In the genomic region with DNA sequence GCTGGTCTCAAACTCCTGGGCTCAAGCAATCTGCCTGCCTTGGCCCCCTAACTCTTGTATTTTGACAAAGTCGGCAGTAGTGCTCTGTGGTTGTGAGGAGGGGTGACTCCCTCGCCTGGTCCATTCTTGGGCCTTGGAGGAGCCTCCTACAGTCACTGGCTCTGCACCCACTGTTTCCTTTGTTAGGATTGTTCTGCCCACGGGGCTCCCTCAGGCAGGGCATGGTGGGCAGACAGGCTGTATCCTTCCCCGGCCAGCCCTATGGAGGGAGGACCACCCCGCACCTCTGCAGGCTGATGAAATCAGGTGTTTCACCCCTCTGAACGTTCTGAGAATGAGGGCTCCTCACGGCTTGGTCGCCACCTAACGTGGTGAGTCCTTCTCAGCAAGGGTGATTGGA, we compare ENCODE assay signal across 18 cellular contexts. TPM values are rescaled to one million over a fixed set of nuclear protein-coding genes. Genes with fewer than 3 reads are reported as not detected.
DNase-seq lines count a peak whose midpoint lies in the region; ATAC-seq and TF ChIP-seq lines count a peak whose summit lies in the region.
"Had no signal": no experiment of that assay in that cellular context is flagged by ENCODE, and none has a peak within 500 bp of the region (broad histone marks: within the 10 kb centered on the region; RNA-seq: fewer than 3 reads in every experiment).

No MANE protein-coding gene starts in this region.

- peak overlapping the region; percentile 50 for H3K4me3 Mint-ChIP-seq in natural killer cell treated with Interleukin-12 subunit alpha and Interleukin-12 subunit beta and Interleukin-15 and Interleukin-18, amount 100 ng/mL, for 72 hours

- H3K9ac ChIP-seq in SK-N-SH (no peak overlapping the region), KMS-11 (no peak overlapping the region)

- H3K27ac ChIP-seq in SK-N-SH (ENCODE audit: low read depth in 2 of 2, low read length in 1 of 2), result no peak overlapping the region
- H3K27ac ChIP-seq in KMS-11, result no peak overlapping the region
- no peak overlapping the region for H3K27ac ChIP-seq in PC-9

- H3K79me2 ChIP-seq in SK-N-SH (ENCODE audit: insufficient read depth) (no peaks in the 10 kb centered on the region), KMS-11 (ENCODE audit: insufficient read depth, low read depth) (no peaks in the 10 kb centered on the region), PC-9 (ENCODE audit: low read depth) (no peaks in the 10 kb centered on the region)

- H3K27me3 ChIP-seq in SK-N-SH (ENCODE audit: insufficient read depth), result peaks cover 51% of the 10 kb centered on the region; the same call in 1 of the 2 replicates
- H3K27me3 ChIP-seq in KMS-11 (ENCODE audit: insufficient read depth, low read depth), result no peaks in the 10 kb centered on the region; the same call in 1 of the 2 replicates
- H3K27me3 ChIP-seq in PC-9 (ENCODE audit: insufficient read depth, low read depth), result peaks cover 27% of the 10 kb centered on the region

- ATAC-seq in SK-N-SH treated with all-trans-retinoic acid at 6 μM for 48 hours (peak; percentile 28; the same call in 1 of the 3 replicates), HG03432 (IDR thresholded peaks at IDR 0.05; ENCODE audit: unreplicated experiment) (no peak)
- ATAC-seq in natural killer cell treated with Interleukin-12 subunit alpha and Interleukin-12 subunit beta and Interleukin-15 and Interleukin-18, amount 100 ng/mL, for 72 hours, result peak; percentile 57 to 58

- CTCF ChIA-PET in SK-N-SH (lab: Yijun Ruan, JAX), result no interaction called here
- CTCF ChIA-PET in PC-9 (lab: Charles Lee), result no interaction called here

- H3K4me1 ChIP-seq in SK-N-SH (ENCODE audit: control insufficient read depth in 1 of 2, insufficient read depth in 2 of 2, low read depth in 1 of 2, low read length in 1 of 2) (no peaks in the 10 kb centered on the region), KMS-11 (ENCODE audit: low read depth, poor library complexity, severe bottlenecking) (peaks cover 5% of the 10 kb centered on the region), PC-9 (replicated peaks; ENCODE audit: insufficient read depth) (no peaks in the 10 kb centered on the region)

- H3K9me2 ChIP-seq in SK-N-SH (no peaks in the 10 kb centered on the region), PC-9 (ENCODE audit: insufficient read depth) (no peaks in the 10 kb centered on the region)

- H3K36me3 Mint-ChIP-seq in natural killer cell treated with Interleukin-12 subunit alpha and Interleukin-12 subunit beta and Interleukin-15 and Interleukin-18, amount 100 ng/mL, for 72 hours, result no peaks in the 10 kb centered on the region

- H3K36me3 ChIP-seq in SK-N-SH (replicated peaks in 1 of 2; ENCODE audit: control insufficient read depth in 1 of 2, insufficient read depth in 2 of 2, low read length in 1 of 2) (no peaks in the 10 kb centered on the region), KMS-11 (ENCODE audit: insufficient read depth) (no peaks in the 10 kb centered on the region), PC-9 (ENCODE audit: low read depth) (no peaks in the 10 kb centered on the region)

- no peak for TF ChIP-seq POLR2A in lower leg skin (IDR thresholded peaks at IDR 0.05)

- H3K27ac Mint-ChIP-seq in natural killer cell treated with Interleukin-12 subunit alpha and Interleukin-12 subunit beta and Interleukin-15 and Interleukin-18, amount 100 ng/mL, for 72 hours, result peak overlapping the region; percentile 46 to 82

- intact Hi-C loops in PC-9 (cut with micrococcal nuclease; ENCODE audit: unreplicated experiment), result loop anchor here (2.0 to 10.0 kb wide), 3 partner anchors 38 to 622 kb away; no protein-coding TSS in a partner anchor
- intact Hi-C loops in lower leg skin (cut with DNase I; ENCODE audit: low total_unique reads), result no loop called here

- H3F3A ChIP-seq in SK-N-SH (replicated peaks; ENCODE audit: insufficient read depth) (no peaks in the 10 kb centered on the region), PC-9 (ENCODE audit: insufficient read depth, low read depth) (no peaks in the 10 kb centered on the region)

- no peak for TF ChIP-seq RAD21 in SK-N-SH (IDR thresholded peaks at IDR 0.05; ENCODE audit: low read length)

- H3K9me3 Mint-ChIP-seq in natural killer cell treated with Interleukin-12 subunit alpha and Interleukin-12 subunit beta and Interleukin-15 and Interleukin-18, amount 100 ng/mL, for 72 hours, result no peaks in the 10 kb centered on the region

- no peak overlapping the region for H3K4me2 ChIP-seq in SK-N-SH
- peak overlapping the region; percentile 21; the same call in 1 of the 2 replicates for H3K4me2 ChIP-seq in KMS-11
- peak overlapping the region; percentile 54; the same call in 1 of the 2 replicates for H3K4me2 ChIP-seq in PC-9

- no peaks in the 10 kb centered on the region for H4K20me1 ChIP-seq in SK-N-SH (ENCODE audit: insufficient read depth)
- no peaks in the 10 kb centered on the region for H4K20me1 ChIP-seq in KMS-11 (ENCODE audit: insufficient read depth)
- H4K20me1 ChIP-seq in PC-9 (ENCODE audit: insufficient read depth), result no peaks in the 10 kb centered on the region; the same call in 1 of the 2 replicates

- no peak for TF ChIP-seq CTCF in SK-N-SH (IDR thresholded peaks at IDR 0.05)
- no peak for TF ChIP-seq CTCF in KMS-11 (conservative IDR thresholded peaks at IDR 0.05; ENCODE audit: low read depth, low read length)
- TF ChIP-seq CTCF in PC-9 (conservative IDR thresholded peaks at IDR 0.05), result no peak
- TF ChIP-seq CTCF in lower leg skin (IDR thresholded peaks at IDR 0.05), result no peak

- DNase-seq in SK-N-SH (no peak), PC-9 (no peak), lower leg skin (ENCODE audit: low spot score in 2 of 2) (no peak), cerebellum (ENCODE audit: low spot score) (no peak)
- DNase-seq in natural killer cell treated with Interleukin-12 subunit alpha and Interleukin-12 subunit beta and Interleukin-15 and Interleukin-18, amount 100 ng/mL, for 72 hours (ENCODE audit: low spot score), result no peak
- DNase-seq: 8988T, C1 segment of cervical spinal cord, H7, NCI-H1417 treated with DMSO at 0.1 percent for 48 hours, NCI-H1930, NCI-H2171, NCI-H446, SW 1271 had no signal

- no peak for TF ChIP-seq EP300 in SK-N-SH (IDR thresholded peaks at IDR 0.05; ENCODE audit: borderline replicate concordance in 1 of 2, low read depth in 1 of 2, low read length in 1 of 2)

- no peaks in the 10 kb centered on the region for H3K9me3 ChIP-seq in SK-N-SH
- H3K9me3 ChIP-seq in PC-9 (ENCODE audit: insufficient read depth, low read depth), result no peaks in the 10 kb centered on the region

- WGBS in SK-N-SH (ENCODE audit: low lambda C conversion rate), result 19% methylated on average over 9 of the region's 9 CpGs
- 79 to 84% methylated on average over 4 to 9 of the region's 9 CpGs for WGBS in lower leg skin, 2 donors

- H2AFZ ChIP-seq in SK-N-SH (ENCODE audit: low read depth) (no peak overlapping the region), KMS-11 (ENCODE audit: low read depth) (peak overlapping the region; percentile 47; the same call in 1 of the 2 replicates), PC-9 (no peak overlapping the region)

- BruUV-seq in PC-9 (replicated peaks; lab: Mats Ljungman, UMichigan), result no TSS peak

- H3K27me3 Mint-ChIP-seq in natural killer cell treated with Interleukin-12 subunit alpha and Interleukin-12 subunit beta and Interleukin-15 and Interleukin-18, amount 100 ng/mL, for 72 hours, result peaks cover 7 to 9% of the 10 kb centered on the region in 2 donors

- 0 out of 4 replicates have a peak overlapping the region, but pooled peaks of 1 of the 2 experiments have one; percentile 16 for H3K4me3 ChIP-seq in SK-N-SH (ENCODE audit: low read depth in 2 of 2, low read length in 1 of 2)
- no peak overlapping the region for H3K4me3 ChIP-seq in KMS-11 (IDR thresholded peaks at IDR 0.05; ENCODE audit: insufficient read depth, low read depth, low read length)
- H3K4me3 ChIP-seq in PC-9, result no peak overlapping the region
- H3K4me3 ChIP-seq in lower leg skin (ENCODE audit: low read depth, poor library complexity, severe bottlenecking), result no peak overlapping the region

- POLR2A ChIA-PET in SK-N-SH (lab: Yijun Ruan, JAX) (no interaction called here), PC-9 (lab: Charles Lee; ENCODE audit: unreplicated experiment) (no interaction called here)

- peaks cover 6 to 17% of the 10 kb centered on the region in 2 donors for H3K4me1 Mint-ChIP-seq in natural killer cell treated with Interleukin-12 subunit alpha and Interleukin-12 subunit beta and Interleukin-15 and Interleukin-18, amount 100 ng/mL, for 72 hours (ENCODE audit: low read depth in 2 of 2)

TF ChIP-seq in SK-N-SH treated with all-trans-retinoic acid at 6 μM for 48 hours, 23 proteins besides CTCF, POLR2A, EP300 and RAD21 (continues in another document):
- TF ChIP-seq RARB (CRISPR knock-in tag; IDR thresholded peaks at IDR 0.05), result no peak

TF ChIP-seq in SK-N-SH, 30 proteins besides CTCF, POLR2A, EP300 and RAD21 (continues in another document):
- TF ChIP-seq CHD2 (IDR thresholded peaks at IDR 0.05; ENCODE audit: low read length, partially characterized antibody), result no peak
- no peak for TF ChIP-seq MEF2A (IDR thresholded peaks at IDR 0.05; ENCODE audit: borderline replicate concordance, low read depth)

RNA-seq across cellular contexts. Expression of gene FCAR, which starts 9.2 kb away (rescaled TPM):
- not detected in 2 replicates for polyA plus RNA-seq in SK-N-SH (2012; rRNA removed)
- polyA plus RNA-seq in SK-N-SH (2012; cell fraction: cytosol; rRNA removed), result not detected in 2 replicates
- not detected in 2 replicates for polyA plus RNA-seq in SK-N-SH (2012; cell fraction: nucleus; rRNA removed)
- total RNA-seq in PC-9 (2021) (not detected in 2 replicates), lower leg skin (1 to 10 TPM in 1 of 4 donors, not detected in 3; 1.1 TPM), cerebellum (0.54 TPM)
- total RNA-seq in natural killer cell treated with Interleukin-12 subunit alpha and Interleukin-12 subunit beta and Interleukin-15 and Interleukin-18, amount 100 ng/mL, for 72 hours, result not detected
- total RNA-seq: H7, HT-29, LHCN-M2 had no signal

RNA-seq across cellular contexts. Expression of gene NCR1, which starts 22.7 kb away (rescaled TPM):
- polyA plus RNA-seq in SK-N-SH (2012; rRNA removed), result not detected in 2 replicates
- polyA plus RNA-seq in SK-N-SH (2012; cell fraction: cytosol; rRNA removed), result not detected in 2 replicates
- polyA plus RNA-seq in SK-N-SH (2012; cell fraction: nucleus; rRNA removed), result not detected in 2 replicates
- total RNA-seq in PC-9 (2021) (not detected in 2 replicates), lower leg skin (not detected), cerebellum (not detected)
- 100 to 1,000 TPM in 1 of 2 donors, 10 to 100 TPM in 1; 81.6 to 253 TPM for total RNA-seq in natural killer cell treated with Interleukin-12 subunit alpha and Interleukin-12 subunit beta and Interleukin-15 and Interleukin-18, amount 100 ng/mL, for 72 hours
- total RNA-seq: HT-29, LHCN-M2 had no signal

RNA-seq across cellular contexts. Expression of gene KIR3DL2, which starts 33.0 kb away (rescaled TPM):
- not detected in 2 replicates for polyA plus RNA-seq in SK-N-SH (2012; rRNA removed)
- polyA plus RNA-seq in SK-N-SH (2012; cell fraction: cytosol; rRNA removed), result not detected in 2 replicates
- polyA plus RNA-seq in SK-N-SH (2012; cell fraction: nucleus; rRNA removed), result not detected in 2 replicates
- not detected in 2 replicates for total RNA-seq in PC-9 (2021)
- total RNA-seq in natural killer cell treated with Interleukin-12 subunit alpha and Interleukin-12 subunit beta and Interleukin-15 and Interleukin-18, amount 100 ng/mL, for 72 hours, result 10 to 100 TPM; 10.3 to 51.2 TPM
- total RNA-seq in lower leg skin, result under 1 TPM in 1 of 4 donors, not detected in 3; 0.19 TPM
- total RNA-seq in cerebellum, result not detected
- total RNA-seq: H7, HT-29, LHCN-M2 had no signal

RNA-seq across cellular contexts. Expression of gene KIR2DS4, which starts 50.8 kb away (rescaled TPM):
- not detected in 2 replicates for polyA plus RNA-seq in SK-N-SH (2012; rRNA removed)
- not detected in 2 replicates for polyA plus RNA-seq in SK-N-SH (2012; cell fraction: cytosol; rRNA removed)
- polyA plus RNA-seq in SK-N-SH (2012; cell fraction: nucleus; rRNA removed), result not detected in 2 replicates
- total RNA-seq in PC-9 (2021), result not detected in 2 replicates
- 10 to 100 TPM; 15.7 to 28.7 TPM for total RNA-seq in natural killer cell treated with Interleukin-12 subunit alpha and Interleukin-12 subunit beta and Interleukin-15 and Interleukin-18, amount 100 ng/mL, for 72 hours
- total RNA-seq in lower leg skin, result not detected
- total RNA-seq in cerebellum, result not detected
- total RNA-seq: H7, HT-29, LHCN-M2 had no signal

Comparison
In these comparisons a context has a peak if more than half of its experiments do, and no peak if none do; other contexts are left out.
1. RNA of gene NCR1, which starts 22.7 kb away (total RNA-seq): 81.6 to 253 TPM in natural killer cell treated with Interleukin-12 subunit alpha and Interleukin-12 subunit beta and Interleukin-15 and Interleukin-18, amount 100 ng/mL, for 72 hours; not detected in cerebellum (single experiment), not detected in PC-9 and not detected in lower leg skin; every median in the first group is over 10 times any median in the second.
2. RNA of gene KIR3DL2, which starts 33.0 kb away (total RNA-seq): 10.3 to 51.2 TPM in natural killer cell treated with Interleukin-12 subunit alpha and Interleukin-12 subunit beta and Interleukin-15 and Interleukin-18, amount 100 ng/mL, for 72 hours; not detected in PC-9, 0.19 TPM in lower leg skin and not detected in cerebellum (single experiment); every median in the first group is over 4 times any median in the second.